ENCODE assay signal across 8 cellular contexts in genomic region chr17:80789356-80789902, GRCh38.
DNase-seq lines count a peak whose midpoint lies in the region; ATAC-seq and TF ChIP-seq lines count a peak whose summit lies in the region.

No MANE protein-coding gene starts in this region.

- H2BK20ac ChIP-seq in H9 (ENCODE audit: low read depth, low read length, poor library complexity, severe bottlenecking): no peak overlapping the region

- H3K4me2 ChIP-seq in H9 (ENCODE audit: insufficient read depth, insufficient read length, low read length): no peak overlapping the region

- no CpG with 5 or more reads among the region's 7 CpGs for WGBS in H9 (ENCODE audit: extremely low coverage, insufficient read length, low lambda C conversion rate)
- WGBS in heart right ventricle, 2 donors: 28 to 54% methylated on average over 7 of the region's 7 CpGs

- no peaks in the 10 kb centered on the region for H3K9me3 ChIP-seq in H9 (ENCODE audit: control insufficient read depth, low read depth, low read length)
- no peaks in the 10 kb centered on the region for H3K9me3 ChIP-seq in heart right ventricle

- H4K5ac ChIP-seq in H9 (ENCODE audit: insufficient read length, low read depth, low read length): no peak overlapping the region

- H2AK5ac ChIP-seq in H9 (ENCODE audit: insufficient read length, low read length): no peak overlapping the region

- no peak overlapping the region for H3K14ac ChIP-seq in H9 (ENCODE audit: insufficient read depth, low read length)

- peak overlapping the region in 1 of 3 experiments; percentile 13; a peak in 3 of 7 replicates for H3K27ac Mint-ChIP-seq in H9
- peak overlapping the region; percentile 97 for H3K27ac Mint-ChIP-seq in activated CD4-positive, alpha-beta memory T cell treated with anti-CD3 and anti-CD28 coated beads, Interleukin-2, amount 10 ng/mL, durations not matched to agents 7 days and 5 days
- H3K27ac Mint-ChIP-seq in stimulated activated naive CD8-positive, alpha-beta T cell treated with anti-CD3 and anti-CD28 coated beads, Interleukin-15, Interleukin-2, amounts not matched to agents 100 ng/mL and 50 ng/mL, for 24 hours: peak overlapping the region; percentile 99

- intact Hi-C loops in heart right ventricle (cut with DNase I): no loop called here

- H2BK5ac ChIP-seq in H9 (ENCODE audit: insufficient read length, low read length): no peak overlapping the region

- H3K23me2 ChIP-seq in H9 (ENCODE audit: insufficient read length, low read depth, low read length, poor library complexity, severe bottlenecking): no peaks in the 10 kb centered on the region

- no peak overlapping the region for H2BK12ac ChIP-seq in H9 (ENCODE audit: insufficient read length, low read depth, low read length)

- no peaks in the 10 kb centered on the region for H3K79me2 ChIP-seq in H9 (ENCODE audit: insufficient read depth, low read length)

- H3K4me1 ChIP-seq in H9 (ENCODE audit: insufficient read depth, low read length) (no peaks in the 10 kb centered on the region), heart right ventricle (peaks cover 0 to 47% (median 29%) of the 10 kb centered on the region in 9 donors)

- H4K91ac ChIP-seq in H9 (ENCODE audit: insufficient read length, low read depth, low read length): no peak overlapping the region

- H3K27me3 Mint-ChIP-seq in H9 (ENCODE audit: low read depth): no peaks in the 10 kb centered on the region
- H3K27me3 Mint-ChIP-seq in activated CD4-positive, alpha-beta memory T cell treated with anti-CD3 and anti-CD28 coated beads, Interleukin-2, amount 10 ng/mL, durations not matched to agents 7 days and 5 days: no peaks in the 10 kb centered on the region
- H3K27me3 Mint-ChIP-seq in stimulated activated naive CD8-positive, alpha-beta T cell treated with anti-CD3 and anti-CD28 coated beads, Interleukin-15, Interleukin-2, amounts not matched to agents 100 ng/mL and 50 ng/mL, for 24 hours: no peaks in the 10 kb centered on the region

- no peak overlapping the region for H3K56ac ChIP-seq in H9 (ENCODE audit: insufficient read length, low read depth, low read length)

- H3K9me3 Mint-ChIP-seq in H9: no peaks in the 10 kb centered on the region
- peaks cover 12% of the 10 kb centered on the region for H3K9me3 Mint-ChIP-seq in activated CD4-positive, alpha-beta memory T cell treated with anti-CD3 and anti-CD28 coated beads, Interleukin-2, amount 10 ng/mL, durations not matched to agents 7 days and 5 days
- H3K9me3 Mint-ChIP-seq in stimulated activated naive CD8-positive, alpha-beta T cell treated with anti-CD3 and anti-CD28 coated beads, Interleukin-15, Interleukin-2, amounts not matched to agents 100 ng/mL and 50 ng/mL, for 24 hours: peaks cover 8% of the 10 kb centered on the region

- H3T11ph ChIP-seq in H9 (ENCODE audit: low read length): no peak overlapping the region

- H2BK15ac ChIP-seq in H9 (ENCODE audit: low read depth, low read length): no peak overlapping the region

- H3K23ac ChIP-seq in H9 (ENCODE audit: insufficient read length, low read depth, low read length): no peak overlapping the region

- ATAC-seq in heart right ventricle: peak in 7 of 8 donors; percentile 36 to 89 (median 80)

- POLR2A ChIA-PET in activated CD4-positive, alpha-beta memory T cell treated with anti-CD3 and anti-CD28 coated beads, Interleukin-2, amount 10 ng/mL, durations not matched to agents 7 days and 5 days (lab: Charles Lee): interaction anchor here (0.8 to 5.1 kb wide), 14 partner anchors 7 to 103 kb away, joined by 3 to 68 read pairs (median 8); no protein-coding TSS in a partner anchor

- H2AFZ ChIP-seq in H9 (ENCODE audit: low read length): no peak overlapping the region

- no peak overlapping the region for H3K9ac ChIP-seq in H9 (ENCODE audit: extremely low read depth, insufficient read length, low read length)

- H3K27ac ChIP-seq in H9 (ENCODE audit: insufficient read length, low read depth, low read length) (no peak overlapping the region), heart right ventricle (peak overlapping the region in 2 of 10 donors; percentile 53 to 78)

- H4K20me1 ChIP-seq in H9 (ENCODE audit: control insufficient read depth, insufficient read depth, insufficient read length): no peaks in the 10 kb centered on the region

- no peak overlapping the region for H3K4me3 ChIP-seq in heart right ventricle

- H3K36me3 ChIP-seq in heart right ventricle: no peaks in the 10 kb centered on the region

- no peak overlapping the region for H2BK120ac ChIP-seq in H9 (ENCODE audit: low read depth, low read length, poor library complexity, severe bottlenecking)

- H3K4me3 Mint-ChIP-seq in H9: no peak overlapping the region
- H3K4me3 Mint-ChIP-seq in activated CD4-positive, alpha-beta memory T cell treated with anti-CD3 and anti-CD28 coated beads, Interleukin-2, amount 10 ng/mL, durations not matched to agents 7 days and 5 days: peak overlapping the region; percentile 41
- H3K4me3 Mint-ChIP-seq in stimulated activated naive CD8-positive, alpha-beta T cell treated with anti-CD3 and anti-CD28 coated beads, Interleukin-15, Interleukin-2, amounts not matched to agents 100 ng/mL and 50 ng/mL, for 24 hours: peak overlapping the region; percentile 78

- TF ChIP-seq CTCF in AG09319 (IDR thresholded peaks at IDR 0.05; ENCODE audit: low read depth, low read length): no peak
- no peak for TF ChIP-seq CTCF in H9 (conservative IDR thresholded peaks at IDR 0.05)
- TF ChIP-seq CTCF in heart right ventricle (IDR thresholded peaks at IDR 0.05): no peak

- no peak overlapping the region for H3K18ac ChIP-seq in H9 (ENCODE audit: insufficient read length, low read depth, low read length)

- H4K8ac ChIP-seq in H9 (replicated peaks; ENCODE audit: insufficient read length, low read depth, low read length): no peak overlapping the region

- no peak overlapping the region for H3K4ac ChIP-seq in H9 (ENCODE audit: low read depth, low read length)

- H3K27me3 ChIP-seq in H9 (ENCODE audit: insufficient read depth, low read length) (no peaks in the 10 kb centered on the region), heart right ventricle (no peaks in the 10 kb centered on the region)

- DNase-seq in AG09319 (ENCODE audit: extremely low read depth, low read depth): peak; percentile 85
- peak; percentile 19 for DNase-seq in H9
- DNase-seq in activated CD4-positive, alpha-beta memory T cell treated with anti-CD3 and anti-CD28 coated beads, Interleukin-2, amount 10 ng/mL, durations not matched to agents 7 days and 5 days: no peak
- DNase-seq in heart right ventricle: peak in 1 of 2 donors; percentile 61
- no peak for DNase-seq in NCI-H1694 treated with DMSO at 0.1 percent for 48 hours (lab: John Stamatoyannopoulos, UW)
- no peak for DNase-seq in anterior cingulate cortex (lab: John Stamatoyannopoulos, UW)
- no peak for DNase-seq in NCI-H2227 (lab: John Stamatoyannopoulos, UW; ENCODE audit: unreplicated experiment)

- H3K36me3 Mint-ChIP-seq in H9 (ENCODE audit: insufficient read depth in 1 of 3, low read depth in 3 of 3): peaks cover 0 to 7% (median 2%) of the 10 kb centered on the region in 3 experiments; a peak in 2 of 7 replicates
- peaks cover 66% of the 10 kb centered on the region for H3K36me3 Mint-ChIP-seq in activated CD4-positive, alpha-beta memory T cell treated with anti-CD3 and anti-CD28 coated beads, Interleukin-2, amount 10 ng/mL, durations not matched to agents 7 days and 5 days (ENCODE audit: low read depth)
- peaks cover 62% of the 10 kb centered on the region for H3K36me3 Mint-ChIP-seq in stimulated activated naive CD8-positive, alpha-beta T cell treated with anti-CD3 and anti-CD28 coated beads, Interleukin-15, Interleukin-2, amounts not matched to agents 100 ng/mL and 50 ng/mL, for 24 hours (ENCODE audit: low read depth)

- CTCF ChIA-PET in activated CD4-positive, alpha-beta memory T cell treated with anti-CD3 and anti-CD28 coated beads, Interleukin-2, amount 10 ng/mL, durations not matched to agents 7 days and 5 days (lab: Charles Lee): interaction anchor here (1.0 to 2.3 kb wide), 5 partner anchors 8 to 67 kb away, joined by 3 to 8 read pairs (median 3); no protein-coding TSS in a partner anchor

- H3K4me1 Mint-ChIP-seq in H9: peaks cover 6 to 34% of the 10 kb centered on the region in 2 experiments
- peaks cover 84% of the 10 kb centered on the region for H3K4me1 Mint-ChIP-seq in activated CD4-positive, alpha-beta memory T cell treated with anti-CD3 and anti-CD28 coated beads, Interleukin-2, amount 10 ng/mL, durations not matched to agents 7 days and 5 days
- peaks cover 95% of the 10 kb centered on the region for H3K4me1 Mint-ChIP-seq in stimulated activated naive CD8-positive, alpha-beta T cell treated with anti-CD3 and anti-CD28 coated beads, Interleukin-15, Interleukin-2, amounts not matched to agents 100 ng/mL and 50 ng/mL, for 24 hours (ENCODE audit: low read depth)

- no peaks in the 10 kb centered on the region for H3K79me1 ChIP-seq in H9 (ENCODE audit: insufficient read depth, low read depth, low read length, poor library complexity, severe bottlenecking)

Comparison
In these comparisons a context has a peak if more than half of its experiments do, and no peak if none do; other contexts are left out.
1. DNase-seq: peak in AG09319 (single experiment) and H9 (single experiment); none in activated CD4-positive, alpha-beta memory T cell treated with anti-CD3 and anti-CD28 coated beads, Interleukin-2, amount 10 ng/mL, durations not matched to agents 7 days and 5 days (single experiment), NCI-H1694 treated with DMSO at 0.1 percent for 48 hours (single experiment), anterior cingulate cortex (0 of 58) and NCI-H2227 (single experiment).
2. H3K4me3 Mint-ChIP-seq: peak in activated CD4-positive, alpha-beta memory T cell treated with anti-CD3 and anti-CD28 coated beads, Interleukin-2, amount 10 ng/mL, durations not matched to agents 7 days and 5 days (single experiment) and stimulated activated naive CD8-positive, alpha-beta T cell treated with anti-CD3 and anti-CD28 coated beads, Interleukin-15, Interleukin-2, amounts not matched to agents 100 ng/mL and 50 ng/mL, for 24 hours (single experiment); none in H9 (0 of 2).